ENCODE assay signal across 30 cellular contexts in genomic region chr7:17429579-17429978, GRCh38.
"Had no signal": no experiment of that assay in that cellular context is flagged by ENCODE, and none has a peak within 500 bp of the region (broad histone marks: within the 10 kb centered on the region; RNA-seq: fewer than 3 reads in every experiment).

No MANE protein-coding gene starts in this region.

- H3K4me3 ChIP-seq: neural progenitor cell, ovary, psoas muscle, skin epidermis, smooth muscle cell, spleen, stomach, thoracic aorta, thyroid gland, tibial nerve, upper lobe of left lung, vagina had no signal

- H3K4me2 ChIP-seq: neural progenitor cell, smooth muscle cell had no signal

- ATAC-seq: natural killer cell; psoas muscle; right cardiac atrium; sciatic nerve; stimulated activated naive B cell treated with anti-CD40 and anti-IgM and Interleukin-4, amounts not matched to agents 10 μg/mL and 1 μg/mL and 100 μg/mL, for 72 hours had no signal

- H3K4me1 Mint-ChIP-seq: natural killer cell; nephron; stimulated activated naive B cell treated with anti-CD40 and anti-IgM and Interleukin-4, amounts not matched to agents 10 μg/mL and 1 μg/mL and 100 μg/mL, for 72 hours had no signal

- H3K4me3 Mint-ChIP-seq: natural killer cell; nephron; neural progenitor cell; stimulated activated naive B cell treated with anti-CD40 and anti-IgM and Interleukin-4, amounts not matched to agents 10 μg/mL and 1 μg/mL and 100 μg/mL, for 72 hours; stimulated activated naive CD8-positive, alpha-beta T cell treated with anti-CD3 and anti-CD28 coated beads, Interleukin-15, Interleukin-2, amounts not matched to agents 100 ng/mL and 50 ng/mL, for 24 hours had no signal

- DNase-seq: natural killer cell; occipital lobe; ovary; posterior cingulate gyrus; psoas muscle; right cardiac atrium; spleen; stimulated activated CD4-positive, alpha-beta T cell treated with anti-CD3 and anti-CD28 coated beads, Interleukin-12 subunit alpha, Interleukin-12 subunit beta, amount 100 ng/mL, for 4 hours; stimulated activated CD4-positive, alpha-beta T cell treated with anti-CD3 and anti-CD28 coated beads, Interleukin-1b, Interleukin-23, amount 100 ng/mL, for 48 hours; stimulated activated CD4-positive, alpha-beta T cell treated with anti-CD3 and anti-CD28 coated beads, Interleukin-4, amount 100 ng/mL, for 1 hour; stimulated activated CD4-positive, alpha-beta T cell treated with anti-CD3 and anti-CD28 coated beads, Interleukin-4, amount 100 ng/mL, for 4 hours; stimulated activated CD8-positive, alpha-beta memory T cell treated with anti-CD3 and anti-CD28 coated beads, Interleukin-4, amount 100 ng/mL, for 48 hours; stimulated activated naive B cell treated with anti-CD40 and anti-IgM and Interleukin-4, amounts not matched to agents 10 μg/mL and 1 μg/mL and 100 μg/mL, for 72 hours; stimulated activated naive CD4-positive, alpha-beta T cell treated with Interleukin-2 at 50 U/mL for 16 hours; stomach; thyroid gland; trophoblast cell; upper lobe of left lung had no signal

- H3K36me3 Mint-ChIP-seq: neural progenitor cell had no signal

- H3K9ac ChIP-seq: neural progenitor cell, parathyroid adenoma had no signal

- H3K36me3 ChIP-seq: neural progenitor cell, ovary, spleen, stomach, thoracic aorta, thyroid gland, tibial nerve, upper lobe of left lung, vagina had no signal

- H3K27me3 ChIP-seq: neural progenitor cell, ovary, spleen, stomach, thyroid gland, tibial nerve, upper lobe of left lung, vagina had no signal

- H2AFZ ChIP-seq: neural progenitor cell, parathyroid adenoma had no signal

- FAIRE-seq: urothelium cell line had no signal

- H3K4me1 ChIP-seq: neural progenitor cell, parathyroid adenoma, psoas muscle, spleen, stomach, upper lobe of left lung had no signal

- H3K27ac ChIP-seq: neural progenitor cell, ovary, parathyroid adenoma, psoas muscle, skin epidermis, spleen, stomach, thoracic aorta, thyroid gland, tibial nerve, upper lobe of left lung, vagina had no signal

- H3K79me2 ChIP-seq: parathyroid adenoma had no signal

- H3K27ac Mint-ChIP-seq: natural killer cell; nephron; neural progenitor cell; progenitor cell of endocrine pancreas; stimulated activated naive B cell treated with anti-CD40 and anti-IgM and Interleukin-4, amounts not matched to agents 10 μg/mL and 1 μg/mL and 100 μg/mL, for 72 hours; stimulated activated naive CD8-positive, alpha-beta T cell treated with anti-CD3 and anti-CD28 coated beads, Interleukin-15, Interleukin-2, amounts not matched to agents 100 ng/mL and 50 ng/mL, for 24 hours had no signal

- H3K27me3 Mint-ChIP-seq: progenitor cell of endocrine pancreas; stimulated activated naive B cell treated with anti-CD40 and anti-IgM and Interleukin-4, amounts not matched to agents 10 μg/mL and 1 μg/mL and 100 μg/mL, for 72 hours had no signal

- H3K9me3 ChIP-seq: ovary, thyroid gland had no signal
